8 cellular contexts compared by ENCODE assay signal in the genomic region with DNA sequence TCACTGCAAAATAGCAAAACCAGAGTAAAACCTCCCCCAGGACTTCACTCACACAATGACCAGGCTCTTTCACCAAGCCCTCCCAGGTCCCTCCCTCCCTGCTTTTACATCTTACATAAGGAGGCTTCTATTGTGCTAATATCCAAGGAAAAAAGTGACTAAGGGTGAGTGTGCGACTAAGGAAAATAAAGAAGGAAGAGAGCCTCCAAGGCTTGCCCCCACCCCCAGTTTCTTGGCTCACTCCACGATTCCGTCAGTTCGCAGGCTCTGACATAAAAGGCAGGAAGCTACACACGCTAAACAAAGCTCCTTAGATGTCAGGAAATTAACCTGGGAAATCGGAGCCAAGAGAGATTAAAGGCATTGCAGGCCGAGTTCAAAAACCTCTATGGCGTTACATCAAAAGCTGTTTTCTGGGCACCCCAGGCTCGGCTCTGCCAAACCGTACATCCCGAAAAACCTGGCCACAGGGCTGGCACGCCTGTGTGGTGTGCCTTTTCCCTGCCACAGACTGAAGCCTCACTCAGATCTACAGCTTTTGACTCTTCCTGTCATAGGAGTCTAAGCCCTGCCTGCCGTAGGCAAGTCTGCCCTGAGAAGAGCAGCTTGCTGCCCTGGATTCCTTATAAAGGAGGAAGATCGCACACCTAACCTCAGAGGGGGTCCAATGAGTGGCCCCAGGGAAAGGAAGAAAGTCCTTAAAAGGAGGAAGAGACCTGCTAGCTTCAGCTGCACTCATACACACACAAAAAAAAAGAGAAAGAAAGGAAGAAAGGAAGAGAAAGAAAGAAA.
DNase-seq lines count a peak whose midpoint lies in the region; ATAC-seq lines count a peak whose summit lies in the region.

No MANE protein-coding gene starts in this region.

- H3K36me3 ChIP-seq in mesendoderm (ENCODE audit: control insufficient read depth, insufficient read depth, low read length), result no peaks in the 10 kb centered on the region
- no peaks in the 10 kb centered on the region for H3K36me3 ChIP-seq in aorta (ENCODE audit: control insufficient read depth in 1 of 2, insufficient read depth in 2 of 2, low read length in 1 of 2)

- ATAC-seq in aorta (ENCODE audit: low FRiP score) (peak; percentile 72), HG03571 (IDR thresholded peaks at IDR 0.05; ENCODE audit: unreplicated experiment) (no peak), HG03097 (IDR thresholded peaks at IDR 0.05; ENCODE audit: low FRiP score, unreplicated experiment) (no peak)

- H3K4me3 ChIP-seq in mesendoderm (ENCODE audit: low read length) (no peak overlapping the region), aorta (ENCODE audit: low read length in 2 of 2) (no peak overlapping the region)

- H4K5ac ChIP-seq in mesendoderm (ENCODE audit: low read length), result peak overlapping the region; percentile 33

- peak overlapping the region; percentile 39 for H3K18ac ChIP-seq in mesendoderm (ENCODE audit: low read length)

- H3K4me1 ChIP-seq in mesendoderm (ENCODE audit: control insufficient read depth, low read depth, low read length), result peaks cover 10% of the 10 kb centered on the region
- H3K4me1 ChIP-seq in aorta (ENCODE audit: control insufficient read depth in 1 of 2, insufficient read depth in 2 of 2, low read length in 2 of 2), result peaks cover 3 to 4% of the 10 kb centered on the region in 2 donors

- no peak overlapping the region for H2BK15ac ChIP-seq in mesendoderm (replicated peaks; ENCODE audit: low read depth)

- peak overlapping the region; percentile 80 for H3K56ac ChIP-seq in mesendoderm (ENCODE audit: low read length)

- no peaks in the 10 kb centered on the region for H3K9me3 ChIP-seq in aorta (ENCODE audit: control insufficient read depth, low read length)

- no peaks in the 10 kb centered on the region for H3K79me1 ChIP-seq in mesendoderm (ENCODE audit: low read length)

- H3K23ac ChIP-seq in mesendoderm (ENCODE audit: low read length), result no peak overlapping the region

- no peak overlapping the region for H3K27ac ChIP-seq in mesendoderm (ENCODE audit: low read depth, low read length)
- H3K27ac ChIP-seq in aorta (ENCODE audit: low read depth in 1 of 2, low read length in 2 of 2), result peak overlapping the region; percentile 31 to 64

- H3K4me2 ChIP-seq in mesendoderm (ENCODE audit: low read length), result peak overlapping the region; percentile 6

- H2AK5ac ChIP-seq in mesendoderm (ENCODE audit: low read length), result no peak overlapping the region

- DNase-seq in DMS153 treated with DMSO at 0.1 percent for 48 hours (lab: John Stamatoyannopoulos, UW; ENCODE audit: unreplicated experiment) (peak; percentile 47), NCI-H2196 (lab: John Stamatoyannopoulos, UW; ENCODE audit: unreplicated experiment) (peak; percentile 42), ecto neural progenitor cell (ENCODE audit: low spot score) (peak; percentile 56), mesendoderm (peak; percentile 76), aorta (peak; percentile 77 to 86), OCI-M1 (lab: John Stamatoyannopoulos, UW) (no peak)

- no peak overlapping the region for H3K4ac ChIP-seq in mesendoderm (ENCODE audit: low read depth, low read length)

- no peak overlapping the region for H4K8ac ChIP-seq in mesendoderm (ENCODE audit: low read depth, low read length)

- H2BK120ac ChIP-seq in mesendoderm (ENCODE audit: low read depth, low read length), result no peak overlapping the region

- no peak overlapping the region for H2BK5ac ChIP-seq in mesendoderm (ENCODE audit: low read length)

- intact Hi-C loops in aorta (cut with DNase I), result loop anchor here (2.0 to 10.0 kb wide), 3 partner anchors 66 to 252 kb away; partner anchors contain the start of gene SERP2 (in 1 of the 2)

- WGBS in mesendoderm (ENCODE audit: extremely low coverage, insufficient coverage, low lambda C conversion rate), result no CpG with 5 or more reads among the region's 14 CpGs
- WGBS in aorta, 2 donors, result 16 to 32% methylated on average over 14 of the region's 14 CpGs

- peak overlapping the region; percentile 55 for H3K9ac ChIP-seq in mesendoderm (ENCODE audit: low read length)

- H3K79me2 ChIP-seq in mesendoderm (ENCODE audit: control insufficient read depth, insufficient read depth, low read length), result no peaks in the 10 kb centered on the region

- no peaks in the 10 kb centered on the region for H3K27me3 ChIP-seq in mesendoderm (ENCODE audit: insufficient read depth, low read length, poor library complexity)
- H3K27me3 ChIP-seq in aorta (ENCODE audit: control insufficient read depth in 1 of 2, insufficient read depth in 2 of 2, low read length in 1 of 2), result no peaks in the 10 kb centered on the region
